ENCODE assay signal across 12 cellular contexts in genomic region chr6:158004696-158005095, GRCh38. TPM values are rescaled to one million over a fixed set of nuclear protein-coding genes. Genes with fewer than 3 reads are reported as not detected.
A peak's percentile ranks its signal among the peaks of the same experiment; 100 is the strongest.
DNase-seq lines count a peak whose midpoint lies in the region; ATAC-seq and TF ChIP-seq lines count a peak whose summit lies in the region.
"Had no signal": no experiment of that assay in that cellular context is flagged by ENCODE, and none has a peak within 500 bp of the region (broad histone marks: within the 10 kb centered on the region; RNA-seq: fewer than 3 reads in every experiment).

No MANE protein-coding gene starts in this region.

- H3K27ac Mint-ChIP-seq in Caco-2 (ENCODE audit: unreplicated experiment): peak overlapping the region; percentile 86
- peak overlapping the region; percentile 87 for H3K27ac Mint-ChIP-seq in stimulated activated naive B cell treated with anti-CD40 and anti-IgM and Interleukin-4, amounts not matched to agents 10 μg/mL and 1 μg/mL and 100 μg/mL, for 72 hours
- no peak overlapping the region for H3K27ac Mint-ChIP-seq in immature natural killer cell

- H3K27me3 Mint-ChIP-seq in Caco-2 (ENCODE audit: insufficient read depth, unreplicated experiment) (no peaks in the 10 kb centered on the region), immature natural killer cell (ENCODE audit: low read depth in 3 of 3) (peaks cover 0 to 9% (median 2%) of the 10 kb centered on the region in 3 donors)
- no peaks in the 10 kb centered on the region for H3K27me3 Mint-ChIP-seq in stimulated activated naive B cell treated with anti-CD40 and anti-IgM and Interleukin-4, amounts not matched to agents 10 μg/mL and 1 μg/mL and 100 μg/mL, for 72 hours

- H3K27me3 ChIP-seq in Caco-2 (replicated peaks; ENCODE audit: control insufficient read depth, insufficient read depth, low read length) (no peaks in the 10 kb centered on the region), ascending aorta (no peaks in the 10 kb centered on the region), layer of hippocampus (ENCODE audit: control insufficient read depth, insufficient read depth, low read length) (no peaks in the 10 kb centered on the region)
- H3K27me3 ChIP-seq: hepatocyte had no signal

- H3K4me1 Mint-ChIP-seq in Caco-2 (ENCODE audit: low read depth, unreplicated experiment) (peaks cover 64% of the 10 kb centered on the region), immature natural killer cell (peaks cover 45 to 64% of the 10 kb centered on the region in 2 donors)
- H3K4me1 Mint-ChIP-seq in stimulated activated naive B cell treated with anti-CD40 and anti-IgM and Interleukin-4, amounts not matched to agents 10 μg/mL and 1 μg/mL and 100 μg/mL, for 72 hours: peaks cover 67 to 79% of the 10 kb centered on the region in 2 donors

- H3K4me3 ChIP-seq in Caco-2 (ENCODE audit: low read depth, low read length): no peak overlapping the region
- no peak overlapping the region for H3K4me3 ChIP-seq in ascending aorta
- H3K4me3 ChIP-seq: hepatocyte had no signal

- H3K36me3 Mint-ChIP-seq in Caco-2 (ENCODE audit: insufficient read depth, unreplicated experiment) (peaks cover 32% of the 10 kb centered on the region), immature natural killer cell (peaks cover 0 to 8% (median 7%) of the 10 kb centered on the region in 3 donors)
- peaks cover 44 to 72% of the 10 kb centered on the region in 2 donors for H3K36me3 Mint-ChIP-seq in stimulated activated naive B cell treated with anti-CD40 and anti-IgM and Interleukin-4, amounts not matched to agents 10 μg/mL and 1 μg/mL and 100 μg/mL, for 72 hours

- intact Hi-C loops in Caco-2 (cut with micrococcal nuclease; ENCODE audit: unreplicated experiment) (no loop called here), ascending aorta (cut with DNase I) (no loop called here)

- H3K9me3 ChIP-seq in Caco-2 (no peaks in the 10 kb centered on the region), ascending aorta (no peaks in the 10 kb centered on the region)

- no TSS peak for BruUV-seq in Caco-2 (replicated peaks; lab: Mats Ljungman, UMichigan)

- CTCF ChIA-PET in Caco-2 (lab: Charles Lee): no interaction called here

- no peak for TF ChIP-seq CTCF in Caco-2 (IDR thresholded peaks at IDR 0.05; ENCODE audit: insufficient read depth in 1 of 2, low read depth in 1 of 2, low read length in 1 of 2, severe bottlenecking in 1 of 2, unreplicated experiment in 1 of 2)
- no peak for TF ChIP-seq CTCF in ascending aorta (IDR thresholded peaks at IDR 0.05)

- peak overlapping the region; percentile 12 for H3K4me3 Mint-ChIP-seq in Caco-2 (ENCODE audit: unreplicated experiment)
- H3K4me3 Mint-ChIP-seq in stimulated activated naive B cell treated with anti-CD40 and anti-IgM and Interleukin-4, amounts not matched to agents 10 μg/mL and 1 μg/mL and 100 μg/mL, for 72 hours: peak overlapping the region; percentile 40 to 49
- no peak overlapping the region for H3K4me3 Mint-ChIP-seq in immature natural killer cell

- H3K4me1 ChIP-seq in Caco-2: peaks cover 59% of the 10 kb centered on the region
- peaks cover 22 to 50% of the 10 kb centered on the region in 2 donors for H3K4me1 ChIP-seq in ascending aorta

- POLR2A ChIA-PET in Caco-2 (lab: Charles Lee): no interaction called here

- no peak for DNase-seq in Caco-2
- no peak for DNase-seq in ascending aorta (ENCODE audit: low spot score in 2 of 2)
- no peak for DNase-seq in stimulated activated naive B cell treated with anti-CD40 and anti-IgM and Interleukin-4, amounts not matched to agents 10 μg/mL and 1 μg/mL and 100 μg/mL, for 72 hours
- DNase-seq in nucleus accumbens (lab: John Stamatoyannopoulos, UW): no peak
- no peak for DNase-seq in NCI-H1694 (lab: John Stamatoyannopoulos, UW)
- no peak for DNase-seq in immature natural killer cell
- DNase-seq in amniotic stem cell (lab: John Stamatoyannopoulos, UW): no peak
- DNase-seq: activated gamma-delta T cell; stimulated activated naive CD8-positive, alpha-beta T cell treated with anti-CD3 and anti-CD28 coated beads, Interleukin-15, Interleukin-2, amounts not matched to agents 100 U/mL and 50 U/mL, for 24 hours; T-helper 2 cell had no signal

- peak overlapping the region; percentile 90 for H3K27ac ChIP-seq in ascending aorta
- peak overlapping the region; percentile 91 for H3K27ac ChIP-seq in layer of hippocampus (ENCODE audit: low read depth, low read length)

- ATAC-seq in stimulated activated naive B cell treated with anti-CD40 and anti-IgM and Interleukin-4, amounts not matched to agents 10 μg/mL and 1 μg/mL and 100 μg/mL, for 72 hours (replicated peaks): no peak
- ATAC-seq: stimulated activated naive CD8-positive, alpha-beta T cell treated with anti-CD3 and anti-CD28 coated beads, Interleukin-15, Interleukin-2, amounts not matched to agents 100 U/mL and 50 U/mL, for 24 hours had no signal

- H3K36me3 ChIP-seq in Caco-2 (ENCODE audit: control insufficient read depth, insufficient read depth, low read length) (no peaks in the 10 kb centered on the region; the same call in none of the 2 replicates), ascending aorta (no peaks in the 10 kb centered on the region)

- H3K9me3 Mint-ChIP-seq in Caco-2 (ENCODE audit: unreplicated experiment) (peaks cover 10% of the 10 kb centered on the region), immature natural killer cell (no peaks in the 10 kb centered on the region)
- H3K9me3 Mint-ChIP-seq in stimulated activated naive B cell treated with anti-CD40 and anti-IgM and Interleukin-4, amounts not matched to agents 10 μg/mL and 1 μg/mL and 100 μg/mL, for 72 hours: peaks cover 4 to 6% of the 10 kb centered on the region in 2 donors

RNA-seq across cellular contexts. Expression of gene SYNJ2, which starts 23.0 kb away (rescaled TPM):
- 45.0 and 47.9 TPM in 2 replicates for total RNA-seq in Caco-2 (2022)
- total RNA-seq in ascending aorta: 3.0 TPM
- 10 to 100 TPM in 2 of 3 donors, 1 to 10 TPM in 1; 8.7 to 22.0 (median 12.5) TPM for polyA plus RNA-seq in immature natural killer cell

Comparison
In these comparisons a context has a peak if more than half of its experiments do, and no peak if none do; other contexts are left out.
1. H3K27ac Mint-ChIP-seq: peak in Caco-2 (single experiment) and stimulated activated naive B cell treated with anti-CD40 and anti-IgM and Interleukin-4, amounts not matched to agents 10 μg/mL and 1 μg/mL and 100 μg/mL, for 72 hours (single experiment); none in immature natural killer cell (0 of 6).
2. H3K4me3 Mint-ChIP-seq: peak in Caco-2 (single experiment) and stimulated activated naive B cell treated with anti-CD40 and anti-IgM and Interleukin-4, amounts not matched to agents 10 μg/mL and 1 μg/mL and 100 μg/mL, for 72 hours (2 of 2); none in immature natural killer cell (0 of 5).
3. RNA of gene SYNJ2, which starts 23.0 kb away (total RNA-seq): 45.0 to 47.9 TPM in Caco-2; 3.0 TPM in ascending aorta (single experiment); every median in the first group is over 10 times any median in the second.